ENCODE assay signal across 20 cellular contexts in the genomic region with DNA sequence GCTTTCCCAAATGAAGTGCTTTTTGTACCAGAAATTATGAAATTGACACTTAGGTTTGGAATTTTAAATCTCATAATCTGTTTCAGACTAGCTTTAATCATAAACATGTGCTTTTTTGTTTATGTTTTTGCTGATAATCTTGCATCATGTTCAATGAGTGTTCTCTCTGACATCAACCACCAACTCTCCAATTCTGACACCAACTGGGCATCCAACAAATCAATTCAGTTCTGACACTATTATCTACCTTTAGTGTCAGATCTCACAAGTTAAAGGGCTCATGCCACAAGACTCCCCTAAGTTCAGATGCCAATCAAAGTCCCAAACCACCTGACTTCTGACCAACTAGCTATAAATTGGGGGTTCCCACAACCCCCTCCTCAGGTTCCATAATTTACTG.
"Had no signal": no experiment of that assay in that cellular context is flagged by ENCODE, and none has a peak within 500 bp of the region (broad histone marks: within the 10 kb centered on the region; RNA-seq: fewer than 3 reads in every experiment).

No MANE protein-coding gene starts in this region.

- H3K9me3 Mint-ChIP-seq: activated CD4-positive, alpha-beta memory T cell treated with anti-CD3 and anti-CD28 coated beads, Interleukin-2, amount 10 ng/mL, durations not matched to agents 7 days and 5 days had no signal

- FAIRE-seq: endometrium, TTC549 had no signal

- H3K27me3 Mint-ChIP-seq: activated CD4-positive, alpha-beta memory T cell treated with anti-CD3 and anti-CD28 coated beads, Interleukin-2, amount 10 ng/mL, durations not matched to agents 7 days and 5 days; progenitor cell of endocrine pancreas; stimulated activated naive B cell treated with anti-CD40 and anti-IgM and Interleukin-4, amounts not matched to agents 10 μg/mL and 1 μg/mL and 100 μg/mL, for 72 hours; type B pancreatic cell had no signal

- H3K4me3 Mint-ChIP-seq: activated CD4-positive, alpha-beta memory T cell treated with anti-CD3 and anti-CD28 coated beads, Interleukin-2, amount 10 ng/mL, durations not matched to agents 7 days and 5 days; nephron; stimulated activated naive B cell treated with anti-CD40 and anti-IgM and Interleukin-4, amounts not matched to agents 10 μg/mL and 1 μg/mL and 100 μg/mL, for 72 hours; type B pancreatic cell; WTC11 had no signal

- H3K27me3 ChIP-seq: adrenal gland, right atrium auricular region had no signal

- H3K4me3 ChIP-seq: adrenal gland, right atrium auricular region had no signal

- H3K27ac ChIP-seq: adrenal gland, right atrium auricular region had no signal

- H3K36me3 ChIP-seq: adrenal gland, right atrium auricular region had no signal

- H3K27ac Mint-ChIP-seq: activated CD4-positive, alpha-beta memory T cell treated with anti-CD3 and anti-CD28 coated beads, Interleukin-2, amount 10 ng/mL, durations not matched to agents 7 days and 5 days; progenitor cell of endocrine pancreas; stimulated activated naive B cell treated with anti-CD40 and anti-IgM and Interleukin-4, amounts not matched to agents 10 μg/mL and 1 μg/mL and 100 μg/mL, for 72 hours; WTC11 had no signal

- DNase-seq: activated CD4-positive, alpha-beta memory T cell treated with anti-CD3 and anti-CD28 coated beads, Interleukin-2, amount 10 ng/mL, durations not matched to agents 7 days and 5 days; activated CD4-positive, alpha-beta T cell treated with anti-CD3 and anti-CD28 coated beads for 4 hours; activated CD8-positive, alpha-beta memory T cell treated with anti-CD3 and anti-CD28 coated beads, Interleukin-2, amount 50 U/mL, for 4 hours; activated naive CD4-positive, alpha-beta T cell; adrenal gland; kidney glomerular epithelial cell; left ventricle myocardium superior; mesendoderm; occipital lobe; stimulated activated CD4-positive, alpha-beta T cell treated with anti-CD3 and anti-CD28 coated beads, Interleukin-15, amount 100 ng/mL, for 24 hours; stimulated activated CD4-positive, alpha-beta T cell treated with anti-CD3 and anti-CD28 coated beads, Interleukin-4, amount 100 ng/mL, for 1 hour; stimulated activated naive B cell treated with anti-CD40 and anti-IgM and Interleukin-4, amounts not matched to agents 10 μg/mL and 1 μg/mL and 100 μg/mL, for 72 hours had no signal

- H3K9me3 ChIP-seq: adrenal gland, right atrium auricular region had no signal

- ATAC-seq: esophagus mucosa; left ventricle myocardium superior; stimulated activated naive B cell treated with anti-CD40 and anti-IgM and Interleukin-4, amounts not matched to agents 10 μg/mL and 1 μg/mL and 100 μg/mL, for 72 hours; WTC11 had no signal
